Comparison of ENCODE assay signal across 26 cellular contexts in genomic region chr5:124111886-124112285, GRCh38.
DNase-seq lines count a peak whose midpoint lies in the region; ATAC-seq and TF ChIP-seq lines count a peak whose summit lies in the region.
"Had no signal": no experiment of that assay in that cellular context is flagged by ENCODE, and none has a peak within 500 bp of the region (broad histone marks: within the 10 kb centered on the region; RNA-seq: fewer than 3 reads in every experiment).

No MANE protein-coding gene starts in this region.

- no peak for ATAC-seq in HG03378 (IDR thresholded peaks at IDR 0.05; ENCODE audit: unreplicated experiment)
- ATAC-seq: activated naive CD8-positive, alpha-beta T cell treated with anti-CD3 and anti-CD28 coated beads, Interleukin-2, amount 50 U/mL, for 24 hours; left ventricle myocardium superior; sciatic nerve had no signal

- TF ChIP-seq POLR2A in lower leg skin (IDR thresholded peaks at IDR 0.05): no peak

- H4K8ac ChIP-seq in mesenchymal stem cell (ENCODE audit: low read length): no peak overlapping the region

- no peak overlapping the region for H2BK15ac ChIP-seq in mesenchymal stem cell (ENCODE audit: low read depth, poor library complexity, severe bottlenecking)

- H3K4me2 ChIP-seq in mesenchymal stem cell (ENCODE audit: low read length, poor library complexity, severe bottlenecking): no peak overlapping the region

- H2AFZ ChIP-seq in mesenchymal stem cell (ENCODE audit: low read depth, low read length): no peak overlapping the region

- H4K91ac ChIP-seq in mesenchymal stem cell (ENCODE audit: low read length): no peak overlapping the region

- intact Hi-C loops in lower leg skin (cut with DNase I; ENCODE audit: low total_unique reads): no loop called here

- H3K4me3 ChIP-seq in mesenchymal stem cell (ENCODE audit: insufficient read depth in 1 of 2, low read depth in 1 of 2, low read length in 2 of 2) (no peak overlapping the region), lower leg skin (ENCODE audit: low read depth, poor library complexity, severe bottlenecking) (no peak overlapping the region)
- H3K4me3 ChIP-seq: SK-N-MC, stomach, thyroid gland, vagina had no signal

- no peak for TF ChIP-seq CTCF in lower leg skin (IDR thresholded peaks at IDR 0.05)

- H3K9me3 ChIP-seq in mesenchymal stem cell (ENCODE audit: control insufficient read depth, low read length): no peaks in the 10 kb centered on the region
- H3K9me3 ChIP-seq: stomach, thyroid gland, vagina had no signal

- no peak overlapping the region for H3K14ac ChIP-seq in mesenchymal stem cell (ENCODE audit: low read length in 2 of 2)

- DNase-seq in HPDE6-E6E7 (ENCODE audit: extremely low spot score) (peak; percentile 8), epithelial cell of prostate (ENCODE audit: low read depth, low spot score) (peak; percentile 24), mesenchymal stem cell (peak; percentile 10), SW 1271 (lab: John Stamatoyannopoulos, UW) (no peak), NCI-H82 treated with DMSO at 0.1 percent for 48 hours (lab: John Stamatoyannopoulos, UW; ENCODE audit: unreplicated experiment) (no peak), lower leg skin (ENCODE audit: low spot score in 2 of 2) (no peak)
- DNase-seq in NK-92 treated with Interleukin-12 subunit alpha and Interleukin-12 subunit beta, amount 100 ng/mL, for 24 hours (lab: John Stamatoyannopoulos, UW): peak; percentile 35
- DNase-seq: activated CD4-positive, CD25-positive, alpha-beta regulatory T cell; activated naive CD8-positive, alpha-beta T cell treated with anti-CD3 and anti-CD28 coated beads, Interleukin-2, amount 50 U/mL, for 24 hours; activated T-cell treated with anti-CD3 and anti-CD28 coated beads, Interleukin-2, amount 50 U/mL, for 48 hours; CD4-positive, alpha-beta T cell; DND-41; hypothalamus; Karpas-422; left ventricle myocardium superior; NCI-H2107; NCI-H446; NCI-H748 treated with DMSO at 0.1 percent for 48 hours; posterior cingulate gyrus; stimulated activated CD4-positive, alpha-beta T cell treated with anti-CD3 and anti-CD28 coated beads, Interleukin-4, amount 100 ng/mL, for 1 hour; stomach; thyroid gland had no signal

- H3K27ac ChIP-seq in epithelial cell of prostate (no peak overlapping the region), mesenchymal stem cell (ENCODE audit: low read length, poor library complexity, severe bottlenecking) (no peak overlapping the region)
- H3K27ac ChIP-seq: SK-N-MC, stomach, thyroid gland, vagina had no signal

- 100% methylated on average over 1 of the region's 2 CpGs for WGBS in mesenchymal stem cell
- WGBS in lower leg skin, 2 donors: 86 to 91% methylated on average over 2 of the region's 2 CpGs

- no peaks in the 10 kb centered on the region for H3K4me1 ChIP-seq in mesenchymal stem cell (ENCODE audit: control insufficient read depth, insufficient read depth, low read depth, low read length)
- H3K4me1 ChIP-seq: stomach, thyroid gland, vagina had no signal

- no peaks in the 10 kb centered on the region for H3K27me3 ChIP-seq in mesenchymal stem cell (ENCODE audit: control insufficient read depth in 1 of 2, insufficient read depth in 1 of 2, low read length in 2 of 2)
- H3K27me3 ChIP-seq: stomach, thyroid gland, vagina had no signal

- H2BK5ac ChIP-seq in mesenchymal stem cell (ENCODE audit: low read depth, low read length, poor library complexity, severe bottlenecking): no peak overlapping the region

- H3K36me3 ChIP-seq in mesenchymal stem cell (ENCODE audit: control insufficient read depth in 1 of 2, insufficient read depth in 2 of 2, low read depth in 1 of 2, low read length in 2 of 2): no peaks in the 10 kb centered on the region
- H3K36me3 ChIP-seq: stomach, thyroid gland, vagina had no signal

- H2AK5ac ChIP-seq in mesenchymal stem cell (ENCODE audit: low read length, severe bottlenecking): no peak overlapping the region

- H2BK120ac ChIP-seq in mesenchymal stem cell (ENCODE audit: low read depth, low read length): no peak overlapping the region

- no peak overlapping the region for H3K9ac ChIP-seq in mesenchymal stem cell (ENCODE audit: low read length)

- no peak overlapping the region for H3K18ac ChIP-seq in mesenchymal stem cell (ENCODE audit: low read depth in 1 of 2, low read length in 2 of 2)

- no peaks in the 10 kb centered on the region for H3K79me1 ChIP-seq in mesenchymal stem cell (replicated peaks; ENCODE audit: low read length, poor library complexity, severe bottlenecking)

- H3K23ac ChIP-seq in mesenchymal stem cell (ENCODE audit: low read length in 2 of 2): no peak overlapping the region

- H3K4ac ChIP-seq in mesenchymal stem cell (ENCODE audit: low read depth in 1 of 2, low read length in 2 of 2): no peak overlapping the region

- no peak overlapping the region for H2BK12ac ChIP-seq in mesenchymal stem cell (ENCODE audit: low read length in 2 of 2)

Comparison
In these comparisons a context has a peak if more than half of its experiments do, and no peak if none do; other contexts are left out.
1. DNase-seq: peak in HPDE6-E6E7 (single experiment), NK-92 treated with Interleukin-12 subunit alpha and Interleukin-12 subunit beta, amount 100 ng/mL, for 24 hours (single experiment), epithelial cell of prostate (single experiment) and mesenchymal stem cell (single experiment); none in SW 1271 (0 of 2), NCI-H82 treated with DMSO at 0.1 percent for 48 hours (single experiment) and lower leg skin (0 of 2).